25 cellular contexts compared by ENCODE assay signal in the genomic region with DNA sequence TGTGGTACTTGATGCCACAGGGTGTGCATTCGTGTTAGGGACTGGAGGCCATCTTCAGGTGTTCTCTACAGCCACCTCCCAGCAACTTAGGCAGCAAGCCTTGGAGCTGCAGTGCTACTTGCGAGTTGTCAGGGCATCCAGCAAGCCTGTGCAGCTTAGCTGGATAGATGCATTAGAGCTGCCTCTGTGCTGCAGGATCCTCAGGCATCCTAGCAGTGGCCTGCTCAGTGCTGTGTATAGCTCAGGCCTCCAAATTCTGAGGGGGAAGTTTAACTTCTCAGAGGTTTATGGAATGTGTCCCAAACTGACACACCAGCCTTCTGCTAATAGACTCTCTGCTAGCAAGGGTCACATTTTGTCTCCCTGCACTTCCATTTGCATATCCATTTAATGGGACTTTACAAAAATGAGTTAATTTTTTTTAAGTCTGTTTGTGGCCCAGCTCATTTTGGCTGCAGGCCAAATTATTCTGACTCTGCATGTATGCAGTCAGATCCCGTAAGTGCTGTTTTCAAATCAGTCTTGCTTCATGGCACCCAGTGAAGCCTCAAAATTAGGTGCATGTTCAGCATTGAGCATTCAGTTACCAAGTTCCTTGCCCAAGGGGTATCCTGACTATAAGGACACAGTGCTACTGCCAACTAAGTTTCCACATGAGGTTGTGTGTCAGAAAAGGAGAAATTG. TPM values are rescaled to one million over a fixed set of nuclear protein-coding genes. Genes with fewer than 3 reads are reported as not detected.
DNase-seq lines count a peak whose midpoint lies in the region; ATAC-seq, FAIRE-seq and TF ChIP-seq lines count a peak whose summit lies in the region.
"Had no signal": no experiment of that assay in that cellular context is flagged by ENCODE, and none has a peak within 500 bp of the region (broad histone marks: within the 10 kb centered on the region; RNA-seq: fewer than 3 reads in every experiment).

No MANE protein-coding gene starts in this region.

- no peaks in the 10 kb centered on the region for H3K9me3 ChIP-seq in CD8-positive, alpha-beta memory T cell (ENCODE audit: low read length)
- no peaks in the 10 kb centered on the region for H3K9me3 ChIP-seq in kidney (ENCODE audit: control insufficient read depth in 1 of 2, low read length in 2 of 2)
- H3K9me3 ChIP-seq: breast epithelium, spleen, thyroid gland had no signal

- no peak overlapping the region for H3K4me3 ChIP-seq in CD8-positive, alpha-beta memory T cell (ENCODE audit: low read length)
- H3K4me3 ChIP-seq in kidney (ENCODE audit: low read length in 2 of 2) = no peak overlapping the region
- H3K4me3 ChIP-seq: breast epithelium, spleen, thyroid gland had no signal

- peaks cover 0 to 90% (median 18%) of the 10 kb centered on the region in 3 donors for H3K36me3 Mint-ChIP-seq in CD8-positive, alpha-beta memory T cell
- H3K36me3 Mint-ChIP-seq in memory B cell = peaks cover 23% of the 10 kb centered on the region

- no peak for DNase-seq in CD8-positive, alpha-beta memory T cell
- DNase-seq in memory B cell (ENCODE audit: low spot score in 2 of 2) (no peak), kidney (no peak), putamen (ENCODE audit: low spot score) (no peak), germinal center (ENCODE audit: low spot score) (no peak)
- DNase-seq: activated CD4-positive, alpha-beta T cell treated with anti-CD3 and anti-CD28 coated beads for 48 hours; CD4-positive, alpha-beta T cell; DMS53; GF-D8; naive thymus-derived CD8-positive, alpha-beta T cell; NCI-H2081 treated with DMSO at 0.1 percent for 48 hours; NCI-H446 treated with DMSO at 0.1 percent for 48 hours; retina; spleen; stimulated activated CD4-positive, alpha-beta T cell treated with anti-CD3 and anti-CD28 coated beads, Interleukin-4, amount 100 ng/mL, for 1 hour; stimulated activated naive CD8-positive, alpha-beta T cell treated with anti-CD3 and anti-CD28 coated beads, Interleukin-15, Interleukin-2, amounts not matched to agents 100 U/mL and 50 U/mL, for 24 hours; thyroid gland had no signal

- H3K4me3 Mint-ChIP-seq in CD8-positive, alpha-beta memory T cell = no peak overlapping the region
- no peak overlapping the region for H3K4me3 Mint-ChIP-seq in memory B cell
- H3K4me3 Mint-ChIP-seq: CD4-positive, alpha-beta T cell; naive thymus-derived CD8-positive, alpha-beta T cell; T-helper 1 cell treated with Interleukin-12 subunit alpha and Interleukin-12 subunit beta and Interleukin-4 antibody, amounts not matched to agents 30 μg/mL and 1 μg/mL, for 36 hours had no signal

- 0 out of 2 replicates have a peak, but pooled peaks have one; percentile 15 for TF ChIP-seq POLR2A in Raji (IDR thresholded peaks at IDR 0.05; ENCODE audit: insufficient read depth, low read depth, low read length)

- H3K27me3 Mint-ChIP-seq in CD8-positive, alpha-beta memory T cell = no peaks in the 10 kb centered on the region
- no peaks in the 10 kb centered on the region for H3K27me3 Mint-ChIP-seq in memory B cell
- H3K27me3 Mint-ChIP-seq: CD4-positive, alpha-beta T cell; naive thymus-derived CD8-positive, alpha-beta T cell had no signal

- no peak for TF ChIP-seq CTCF in kidney (IDR thresholded peaks at IDR 0.05; ENCODE audit: borderline replicate concordance, extremely low read depth, insufficient read depth)

- no peaks in the 10 kb centered on the region for H3K27me3 ChIP-seq in CD8-positive, alpha-beta memory T cell (ENCODE audit: insufficient read depth, low read length, poor library complexity, severe bottlenecking)
- H3K27me3 ChIP-seq: breast epithelium, spleen, thyroid gland had no signal

- peaks cover 70% of the 10 kb centered on the region for H3K36me3 ChIP-seq in CD8-positive, alpha-beta memory T cell (ENCODE audit: insufficient read depth, low read length)
- peaks cover 35 to 58% of the 10 kb centered on the region in 2 donors for H3K36me3 ChIP-seq in kidney (ENCODE audit: control insufficient read depth in 1 of 2, insufficient read depth in 2 of 2, low read length in 2 of 2)

- intact Hi-C loops in kidney (cut with DNase I) = no loop called here

- ATAC-seq in memory B cell (ENCODE audit: low read depth) = no peak
- ATAC-seq: naive thymus-derived CD8-positive, alpha-beta T cell; stimulated activated naive CD8-positive, alpha-beta T cell treated with anti-CD3 and anti-CD28 coated beads, Interleukin-15, Interleukin-2, amounts not matched to agents 100 U/mL and 50 U/mL, for 24 hours had no signal

- H3K9me3 Mint-ChIP-seq in CD8-positive, alpha-beta memory T cell = no peaks in the 10 kb centered on the region
- H3K9me3 Mint-ChIP-seq in memory B cell = no peaks in the 10 kb centered on the region
- H3K9me3 Mint-ChIP-seq: activated T-helper 2 cell treated with anti-CD3 and anti-CD28 coated beads, Interferon-gamma antibody, Interleukin-2, Interleukin-4, amounts not matched to agents 10 μg/mL and 5 μg/mL and 100 μg/mL, durations not matched to agents 14 hours and 24 hours and 36 hours; CD4-positive, alpha-beta T cell; naive thymus-derived CD8-positive, alpha-beta T cell; T-helper 1 cell treated with Interleukin-12 subunit alpha and Interleukin-12 subunit beta and Interleukin-4 antibody, amounts not matched to agents 30 μg/mL and 1 μg/mL, for 36 hours had no signal

- peaks cover 18% of the 10 kb centered on the region for H3K4me1 ChIP-seq in CD8-positive, alpha-beta memory T cell (ENCODE audit: insufficient read depth, low read length)
- H3K4me1 ChIP-seq in kidney (ENCODE audit: control insufficient read depth in 1 of 2, insufficient read depth in 1 of 2, low read depth in 1 of 2, low read length in 2 of 2) = peaks cover 4 to 7% of the 10 kb centered on the region in 2 donors
- H3K4me1 ChIP-seq: breast epithelium had no signal

- H3K4me1 Mint-ChIP-seq in CD8-positive, alpha-beta memory T cell = peaks cover 56 to 78% (median 68%) of the 10 kb centered on the region in 3 donors
- H3K4me1 Mint-ChIP-seq in memory B cell = peaks cover 24% of the 10 kb centered on the region

- POLR2A ChIA-PET in CD8-positive, alpha-beta memory T cell (lab: Charles Lee) = interaction anchor here (0.8 to 1.0 kb wide), 2 partner anchors 43 to 75 kb away, joined by 3 read pairs; partner anchors contain the start of genes KARS1 and TERF2IP

- FAIRE-seq in kidney (lab: Jason Lieb, UNC) = no peak
- FAIRE-seq: endometrium had no signal

- CTCF ChIA-PET in CD8-positive, alpha-beta memory T cell (lab: Charles Lee) = interaction anchor here (1.5 to 2.2 kb wide), 5 partner anchors 8 to 56 kb away, joined by 4 to 6 read pairs (median 5); partner anchors contain the start of gene TMEM231

- H3K27ac ChIP-seq in CD8-positive, alpha-beta memory T cell (ENCODE audit: low read depth, low read length) = no peak overlapping the region
- no peak overlapping the region for H3K27ac ChIP-seq in kidney (ENCODE audit: low read depth in 2 of 2, low read length in 2 of 2)
- H3K27ac ChIP-seq: breast epithelium, thyroid gland had no signal

- H3K9ac ChIP-seq in kidney (ENCODE audit: low read length in 2 of 2) = no peak overlapping the region

- peak overlapping the region in 5 of 8 donors; percentile 29 to 75 (median 60) for H3K27ac Mint-ChIP-seq in CD8-positive, alpha-beta memory T cell
- peak overlapping the region; percentile 86 for H3K27ac Mint-ChIP-seq in memory B cell
- H3K27ac Mint-ChIP-seq: activated T-helper 2 cell treated with anti-CD3 and anti-CD28 coated beads, Interferon-gamma antibody, Interleukin-2, Interleukin-4, amounts not matched to agents 10 μg/mL and 5 μg/mL and 100 μg/mL, durations not matched to agents 14 hours and 24 hours and 36 hours; CD4-positive, alpha-beta T cell; T-helper 1 cell treated with Interleukin-12 subunit alpha and Interleukin-12 subunit beta and Interleukin-4 antibody, amounts not matched to agents 30 μg/mL and 1 μg/mL, for 36 hours had no signal

RNA-seq across cellular contexts. Expression of gene GABARAPL2, which starts 6.8 kb away (rescaled TPM):
- total RNA-seq in CD8-positive, alpha-beta memory T cell = 10 to 100 TPM; 61.7 to 66.2 TPM
- polyA plus RNA-seq in CD8-positive, alpha-beta memory T cell = 331 TPM
- 116 TPM for total RNA-seq in kidney
- 247 TPM for polyA plus RNA-seq in kidney (ENCODE audit: insufficient read depth, low read depth, low replicate concordance)

RNA-seq across cellular contexts. Expression of gene TMEM231, which starts 16.9 kb away (rescaled TPM):
- 1 to 10 TPM; 5.3 to 5.4 TPM for total RNA-seq in CD8-positive, alpha-beta memory T cell
- 3.4 TPM for polyA plus RNA-seq in CD8-positive, alpha-beta memory T cell
- 13.7 TPM for total RNA-seq in kidney
- polyA plus RNA-seq in kidney (ENCODE audit: insufficient read depth, low read depth, low replicate concordance) = 8.6 TPM

RNA-seq across cellular contexts. Expression of gene CHST5, which starts 37.1 kb away (rescaled TPM):
- not detected for total RNA-seq in CD8-positive, alpha-beta memory T cell
- polyA plus RNA-seq in CD8-positive, alpha-beta memory T cell = not detected
- 0.13 TPM for total RNA-seq in kidney
- polyA plus RNA-seq in kidney (ENCODE audit: insufficient read depth, low read depth, low replicate concordance) = 0.28 TPM
- total RNA-seq: activated T-helper 2 cell treated with anti-CD3 and anti-CD28 coated beads, Interferon-gamma antibody, Interleukin-2, Interleukin-4, amounts not matched to agents 10 μg/mL and 5 μg/mL and 100 μg/mL, durations not matched to agents 14 hours and 24 hours and 36 hours; CD4-positive, alpha-beta T cell; M059J; naive thymus-derived CD8-positive, alpha-beta T cell; osteoblast had no signal
- polyA plus RNA-seq: adipose tissue; naive thymus-derived CD8-positive, alpha-beta T cell had no signal

RNA-seq across cellular contexts. Expression of gene ADAT1, which starts 50.1 kb away (rescaled TPM):
- total RNA-seq in CD8-positive, alpha-beta memory T cell = 10 to 100 TPM; 57.9 to 59.8 TPM
- 70.5 TPM for polyA plus RNA-seq in CD8-positive, alpha-beta memory T cell
- 56.5 TPM for total RNA-seq in kidney
- polyA plus RNA-seq in kidney (ENCODE audit: insufficient read depth, low read depth, low replicate concordance) = 24.4 TPM
